ENCODE assay signal across 25 cellular contexts in genomic region chr12:16062611-16063010, GRCh38.
A peak's percentile ranks its signal among the peaks of the same experiment; 100 is the strongest.
DNase-seq lines count a peak whose midpoint lies in the region; ATAC-seq, FAIRE-seq and TF ChIP-seq lines count a peak whose summit lies in the region.
"Had no signal": no experiment of that assay in that cellular context is flagged by ENCODE, and none has a peak within 500 bp of the region (broad histone marks: within the 10 kb centered on the region; RNA-seq: fewer than 3 reads in every experiment).

No MANE protein-coding gene starts in this region.

- no peaks in the 10 kb centered on the region for H3K36me3 ChIP-seq in SK-N-SH (replicated peaks in 1 of 2; ENCODE audit: control insufficient read depth in 1 of 2, insufficient read depth in 2 of 2, low read length in 1 of 2)
- no peaks in the 10 kb centered on the region for H3K36me3 ChIP-seq in endothelial cell of umbilical vein (ENCODE audit: control insufficient read depth in 2 of 2, extremely low read depth in 1 of 2, insufficient read depth in 2 of 2, low read length in 2 of 2)
- no peaks in the 10 kb centered on the region for H3K36me3 ChIP-seq in body of pancreas (replicated peaks in 1 of 2; ENCODE audit: insufficient read depth in 1 of 2, low read depth in 2 of 2)
- no peaks in the 10 kb centered on the region for H3K36me3 ChIP-seq in vagina
- H3K36me3 ChIP-seq: BLaER1 treated with 17β-estradiol and CSF1 and Interleukin-3, amounts not matched to agents 10 nM and 100 nM had no signal

- H3K4me2 ChIP-seq in SK-N-SH (no peak overlapping the region), endothelial cell of umbilical vein (ENCODE audit: insufficient read depth, low read length) (no peak overlapping the region)

- no peak overlapping the region for H3K4me3 Mint-ChIP-seq in WTC11
- H3K4me3 Mint-ChIP-seq in type B pancreatic cell, result no peak overlapping the region
- H3K4me3 Mint-ChIP-seq: activated naive CD8-positive, alpha-beta T cell treated with anti-CD3 and anti-CD28 coated beads, Interleukin-2, amount 10 ng/mL, durations not matched to agents 7 days and 5 days; activated T-helper 1 cell treated with anti-CD3 and anti-CD28 coated beads, Interleukin-12 subunit alpha, Interleukin-12 subunit beta, Interleukin-2, Interleukin-4 antibody, amounts not matched to agents 30 ng/mL and 10 ng/mL and 1 ng/mL, durations not matched to agents 14 hours and 24 hours and 36 hours; central memory CD8-positive, alpha-beta T cell; natural killer cell treated with Interleukin-12 subunit alpha and Interleukin-12 subunit beta and Interleukin-15 and Interleukin-18, amount 100 ng/mL, for 72 hours had no signal

- no peaks in the 10 kb centered on the region for H3K4me1 ChIP-seq in SK-N-SH (ENCODE audit: control insufficient read depth in 1 of 2, insufficient read depth in 2 of 2, low read depth in 1 of 2, low read length in 1 of 2)
- no peaks in the 10 kb centered on the region for H3K4me1 ChIP-seq in endothelial cell of umbilical vein (ENCODE audit: control insufficient read depth, extremely low read depth, insufficient read depth, low read length)
- no peaks in the 10 kb centered on the region for H3K4me1 ChIP-seq in body of pancreas
- no peaks in the 10 kb centered on the region for H3K4me1 ChIP-seq in vagina

- WGBS in SK-N-SH (ENCODE audit: low lambda C conversion rate), result 72% methylated on average over 1 of the region's 1 CpG
- 85 to 94% methylated on average over 1 of the region's 1 CpG for WGBS in body of pancreas, 2 donors

- H3K36me3 Mint-ChIP-seq in WTC11 (no peaks in the 10 kb centered on the region), type B pancreatic cell (no peaks in the 10 kb centered on the region)
- H3K36me3 Mint-ChIP-seq: activated naive CD8-positive, alpha-beta T cell treated with anti-CD3 and anti-CD28 coated beads, Interleukin-2, amount 10 ng/mL, durations not matched to agents 7 days and 5 days; natural killer cell treated with Interleukin-12 subunit alpha and Interleukin-12 subunit beta and Interleukin-15 and Interleukin-18, amount 100 ng/mL, for 72 hours had no signal

- no peak for TF ChIP-seq POLR2A in endothelial cell of umbilical vein (IDR thresholded peaks at IDR 0.05; ENCODE audit: low read depth, low read length)
- no peak for TF ChIP-seq POLR2A in body of pancreas (IDR thresholded peaks at IDR 0.05)
- no peak for TF ChIP-seq POLR2A in vagina (IDR thresholded peaks at IDR 0.05)

- H3K79me2 ChIP-seq in SK-N-SH (ENCODE audit: insufficient read depth), result no peaks in the 10 kb centered on the region
- H3K79me2 ChIP-seq in endothelial cell of umbilical vein (ENCODE audit: control insufficient read depth, insufficient read depth, low read length), result no peaks in the 10 kb centered on the region

- peaks cover 2% of the 10 kb centered on the region; the same call in 1 of the 2 replicates for H3K27me3 Mint-ChIP-seq in WTC11 (ENCODE audit: low read depth)
- H3K27me3 Mint-ChIP-seq in type B pancreatic cell, result no peaks in the 10 kb centered on the region
- H3K27me3 Mint-ChIP-seq: activated naive CD8-positive, alpha-beta T cell treated with anti-CD3 and anti-CD28 coated beads, Interleukin-2, amount 10 ng/mL, durations not matched to agents 7 days and 5 days; central memory CD8-positive, alpha-beta T cell; natural killer cell treated with Interleukin-12 subunit alpha and Interleukin-12 subunit beta and Interleukin-15 and Interleukin-18, amount 100 ng/mL, for 72 hours; progenitor cell of endocrine pancreas had no signal

- no peaks in the 10 kb centered on the region for H3K9me1 ChIP-seq in endothelial cell of umbilical vein (replicated peaks; ENCODE audit: control insufficient read depth, extremely low read depth, insufficient read depth, low read length)

- FAIRE-seq in endothelial cell of umbilical vein (lab: Jason Lieb, UNC), result peak; percentile 62

- H3K9me3 ChIP-seq in SK-N-SH, result no peaks in the 10 kb centered on the region
- no peaks in the 10 kb centered on the region for H3K9me3 ChIP-seq in endothelial cell of umbilical vein (replicated peaks; ENCODE audit: control insufficient read depth, insufficient read depth, low read length)
- no peaks in the 10 kb centered on the region for H3K9me3 ChIP-seq in body of pancreas
- no peaks in the 10 kb centered on the region for H3K9me3 ChIP-seq in vagina

- no TSS peak for BruUV-seq in endothelial cell of umbilical vein (replicated peaks; lab: Mats Ljungman, UMichigan)

- ATAC-seq in SK-N-SH treated with all-trans-retinoic acid at 6 μM for 48 hours (no peak), WTC11 (no peak), body of pancreas (no peak)
- ATAC-seq: natural killer cell treated with Interleukin-12 subunit alpha and Interleukin-12 subunit beta and Interleukin-15 and Interleukin-18, amount 100 ng/mL, for 72 hours; Right ventricle myocardium inferior had no signal

- no peak overlapping the region for H3K9ac ChIP-seq in SK-N-SH
- H3K9ac ChIP-seq in endothelial cell of umbilical vein (replicated peaks; ENCODE audit: extremely low read depth, insufficient read depth, low read length), result no peak overlapping the region
- H3K9ac ChIP-seq: BLaER1 treated with 17β-estradiol and CSF1 and Interleukin-3, amounts not matched to agents 10 nM and 100 nM had no signal

- no peak for DNase-seq in SK-N-SH
- DNase-seq in OCI-M1 (lab: John Stamatoyannopoulos, UW), result peak; percentile 33
- DNase-seq in endothelial cell of umbilical vein (ENCODE audit: low read depth, low spot score), result no peak
- DNase-seq in WTC11 (ENCODE audit: low spot score), result no peak
- no peak for DNase-seq in type B pancreatic cell (ENCODE audit: extremely low spot score, unreplicated experiment)
- DNase-seq in body of pancreas, result no peak
- no peak for DNase-seq in vagina (ENCODE audit: extremely low spot score in 2 of 2)
- DNase-seq: activated naive CD8-positive, alpha-beta T cell treated with anti-CD3 and anti-CD28 coated beads, Interleukin-2, amount 10 ng/mL, durations not matched to agents 7 days and 5 days; effector CD8-positive, alpha-beta T cell; hippocampal formation; mesendoderm; NCI-H1694 treated with DMSO at 0.1 percent for 48 hours; NCI-H2227 treated with DMSO at 0.1 percent for 48 hours; NK-92 treated with Interleukin-12 subunit alpha and Interleukin-12 subunit beta, amount 100 ng/mL, for 24 hours; stimulated activated CD4-positive, alpha-beta T cell treated with anti-CD3 and anti-CD28 coated beads, Interleukin-4, amount 100 ng/mL, for 1 hour; T-helper 2 cell had no signal

- H3K27ac Mint-ChIP-seq in WTC11 (no peak overlapping the region), type B pancreatic cell (no peak overlapping the region)
- H3K27ac Mint-ChIP-seq: activated naive CD8-positive, alpha-beta T cell treated with anti-CD3 and anti-CD28 coated beads, Interleukin-2, amount 10 ng/mL, durations not matched to agents 7 days and 5 days; activated T-helper 1 cell treated with anti-CD3 and anti-CD28 coated beads, Interleukin-12 subunit alpha, Interleukin-12 subunit beta, Interleukin-2, Interleukin-4 antibody, amounts not matched to agents 30 ng/mL and 10 ng/mL and 1 ng/mL, durations not matched to agents 14 hours and 24 hours and 36 hours; natural killer cell treated with Interleukin-12 subunit alpha and Interleukin-12 subunit beta and Interleukin-15 and Interleukin-18, amount 100 ng/mL, for 72 hours; progenitor cell of endocrine pancreas had no signal

- H4K20me1 ChIP-seq in SK-N-SH (ENCODE audit: insufficient read depth), result no peaks in the 10 kb centered on the region
- no peaks in the 10 kb centered on the region for H4K20me1 ChIP-seq in endothelial cell of umbilical vein (replicated peaks; ENCODE audit: control insufficient read depth, extremely low read depth, insufficient read depth, low read length)
- H4K20me1 ChIP-seq: BLaER1 treated with 17β-estradiol and CSF1 and Interleukin-3, amounts not matched to agents 10 nM and 100 nM had no signal

- H2AFZ ChIP-seq in SK-N-SH (ENCODE audit: low read depth) (no peak overlapping the region), endothelial cell of umbilical vein (ENCODE audit: low read depth, low read length) (no peak overlapping the region)

- H3K4me1 Mint-ChIP-seq in WTC11 (no peaks in the 10 kb centered on the region), type B pancreatic cell (ENCODE audit: unreplicated experiment) (no peaks in the 10 kb centered on the region)
- H3K4me1 Mint-ChIP-seq: activated naive CD8-positive, alpha-beta T cell treated with anti-CD3 and anti-CD28 coated beads, Interleukin-2, amount 10 ng/mL, durations not matched to agents 7 days and 5 days; central memory CD8-positive, alpha-beta T cell had no signal

- no peaks in the 10 kb centered on the region; the same call in 1 of the 2 replicates for H3K9me3 Mint-ChIP-seq in WTC11
- H3K9me3 Mint-ChIP-seq in type B pancreatic cell, result no peaks in the 10 kb centered on the region
- H3K9me3 Mint-ChIP-seq: activated naive CD8-positive, alpha-beta T cell treated with anti-CD3 and anti-CD28 coated beads, Interleukin-2, amount 10 ng/mL, durations not matched to agents 7 days and 5 days; activated T-helper 1 cell treated with anti-CD3 and anti-CD28 coated beads, Interleukin-12 subunit alpha, Interleukin-12 subunit beta, Interleukin-2, Interleukin-4 antibody, amounts not matched to agents 30 ng/mL and 10 ng/mL and 1 ng/mL, durations not matched to agents 14 hours and 24 hours and 36 hours; central memory CD8-positive, alpha-beta T cell; natural killer cell treated with Interleukin-12 subunit alpha and Interleukin-12 subunit beta and Interleukin-15 and Interleukin-18, amount 100 ng/mL, for 72 hours had no signal

- dilution Hi-C loops in endothelial cell of umbilical vein (cut with MboI; ENCODE audit: extremely low pct_ligation_motif_present, low sequenced_read_pairs), result no loop called here

- H3K27ac ChIP-seq in SK-N-SH (ENCODE audit: low read depth in 2 of 2, low read length in 1 of 2) (no peak overlapping the region), endothelial cell of umbilical vein (ENCODE audit: insufficient read depth, low read depth, low read length) (no peak overlapping the region), body of pancreas (no peak overlapping the region), vagina (no peak overlapping the region)
- H3K27ac ChIP-seq: 22Rv1; BLaER1 treated with 17β-estradiol and CSF1 and Interleukin-3, amounts not matched to agents 10 nM and 100 nM; skin epidermis had no signal

- H3K4me3 ChIP-seq in SK-N-SH (ENCODE audit: low read depth in 2 of 2, low read length in 1 of 2) (no peak overlapping the region), endothelial cell of umbilical vein (replicated peaks in 1 of 3; ENCODE audit: insufficient read depth in 1 of 3, low read depth in 1 of 3, low read length in 3 of 3) (no peak overlapping the region), body of pancreas (no peak overlapping the region), vagina (no peak overlapping the region)
- H3K4me3 ChIP-seq: BLaER1 treated with 17β-estradiol and CSF1 and Interleukin-3, amounts not matched to agents 10 nM and 100 nM; skin epidermis had no signal

- H3K27me3 ChIP-seq in SK-N-SH (ENCODE audit: insufficient read depth), result no peaks in the 10 kb centered on the region
- peaks cover under 1 to 4% of the 10 kb centered on the region in 2 experiments for H3K27me3 ChIP-seq in endothelial cell of umbilical vein (ENCODE audit: control insufficient read depth in 2 of 2, insufficient read depth in 2 of 2, low read length in 2 of 2)
- H3K27me3 ChIP-seq in body of pancreas, result no peaks in the 10 kb centered on the region
- no peaks in the 10 kb centered on the region for H3K27me3 ChIP-seq in vagina
- H3K27me3 ChIP-seq: BLaER1 treated with 17β-estradiol and CSF1 and Interleukin-3, amounts not matched to agents 10 nM and 100 nM had no signal

- POLR2A ChIA-PET in SK-N-SH (lab: Yijun Ruan, JAX) (no interaction called here), endothelial cell of umbilical vein (lab: Charles Lee) (no interaction called here), WTC11 (lab: Charles Lee) (no interaction called here)

- TF ChIP-seq CTCF in SK-N-SH (IDR thresholded peaks at IDR 0.05) (no peak), endothelial cell of umbilical vein (IDR thresholded peaks at IDR 0.05; ENCODE audit: extremely low read depth in 1 of 2, insufficient read depth in 1 of 2, low read depth in 1 of 2, low read length in 2 of 2) (no peak), WTC11 (IDR thresholded peaks at IDR 0.05) (no peak), type B pancreatic cell (conservative IDR thresholded peaks at IDR 0.05) (no peak), body of pancreas (IDR thresholded peaks at IDR 0.05) (no peak), vagina (IDR thresholded peaks at IDR 0.05) (no peak)

- intact Hi-C loops in endothelial cell of umbilical vein (cut with micrococcal nuclease) (no loop called here), body of pancreas (cut with DNase I) (no loop called here), vagina (cut with DNase I) (no loop called here)

- TF ChIP-seq RAD21 in SK-N-SH (IDR thresholded peaks at IDR 0.05; ENCODE audit: low read length), result no peak

- CTCF ChIA-PET in SK-N-SH (lab: Yijun Ruan, JAX) (interaction anchor here (0.7 kb wide), 1 partner anchor 437 kb away, joined by 3 read pairs; no protein-coding TSS in a partner anchor), endothelial cell of umbilical vein (lab: Charles Lee) (no interaction called here), WTC11 (lab: Charles Lee) (no interaction called here)

- H3K9me2 ChIP-seq in SK-N-SH, result no peaks in the 10 kb centered on the region

- H3F3A ChIP-seq in SK-N-SH (replicated peaks; ENCODE audit: insufficient read depth), result no peaks in the 10 kb centered on the region

- TF ChIP-seq EP300 in SK-N-SH (IDR thresholded peaks at IDR 0.05; ENCODE audit: borderline replicate concordance in 1 of 2, low read depth in 1 of 2, low read length in 1 of 2), result no peak
